18 cellular contexts compared by ENCODE assay signal in the genomic region with DNA sequence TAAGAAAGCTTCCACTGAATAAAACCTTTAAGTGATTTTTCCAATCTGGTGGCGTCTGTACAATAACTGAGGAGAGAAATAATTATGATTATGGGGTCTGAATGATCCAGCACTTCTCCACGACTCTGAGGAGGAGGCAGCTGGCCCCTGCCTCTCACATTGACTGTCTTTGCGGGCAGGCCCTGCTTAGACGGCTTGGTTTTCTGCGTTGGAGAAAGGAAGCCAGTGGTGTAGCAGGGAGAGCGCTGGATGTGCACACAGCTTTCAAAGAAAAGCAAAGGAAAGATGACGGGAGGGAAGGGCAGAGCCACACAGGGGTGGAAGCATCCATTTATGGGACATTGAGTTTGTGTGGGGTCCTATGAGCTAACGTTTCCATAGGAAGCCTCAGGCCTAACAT.
"Had no signal": no experiment of that assay in that cellular context is flagged by ENCODE, and none has a peak within 500 bp of the region (broad histone marks: within the 10 kb centered on the region; RNA-seq: fewer than 3 reads in every experiment).

No MANE protein-coding gene starts in this region.

- H3K4me1 ChIP-seq: colonic mucosa had no signal

- H3K4me3 Mint-ChIP-seq: activated CD4-positive, alpha-beta memory T cell treated with anti-CD3 and anti-CD28 coated beads, Interleukin-2, amount 10 ng/mL, durations not matched to agents 7 days and 5 days; activated CD4-positive, alpha-beta T cell treated with anti-CD3 and anti-CD28 coated beads for 36 hours; activated CD8-positive, alpha-beta memory T cell treated with anti-CD3 and anti-CD28 coated beads, Interleukin-2, amount 10 ng/mL, durations not matched to agents 7 days and 5 days; activated naive CD8-positive, alpha-beta T cell treated with anti-CD3 and anti-CD28 coated beads for 36 hours; activated T-helper 17 cell treated with anti-CD3 and anti-CD28 coated beads, Interleukin-2, amount 50 U/mL, for 72 hours; memory B cell; WTC11 had no signal

- H3K27me3 ChIP-seq: colonic mucosa, suprapubic skin, upper lobe of left lung had no signal

- H3K27ac ChIP-seq: colonic mucosa, SK-N-MC, suprapubic skin had no signal

- DNase-seq: activated CD4-positive, alpha-beta memory T cell treated with anti-CD3 and anti-CD28 coated beads, Interleukin-2, amount 10 ng/mL, durations not matched to agents 7 days and 5 days; activated CD4-positive, alpha-beta T cell treated with anti-CD3 and anti-CD28 coated beads for 36 hours; activated CD8-positive, alpha-beta memory T cell treated with anti-CD3 and anti-CD28 coated beads, Interleukin-2, amount 10 ng/mL, durations not matched to agents 7 days and 5 days; activated naive CD4-positive, alpha-beta T cell; activated naive CD8-positive, alpha-beta T cell treated with anti-CD3 and anti-CD28 coated beads for 36 hours; amniotic stem cell; central memory CD4-positive, alpha-beta T cell; colonic mucosa; stimulated activated CD4-positive, alpha-beta T cell treated with anti-CD3 and anti-CD28 coated beads, Interleukin-12 subunit alpha, Interleukin-12 subunit beta, amount 100 ng/mL, for 4 hours; stimulated activated CD4-positive, alpha-beta T cell treated with anti-CD3 and anti-CD28 coated beads, Interleukin-1b, Interleukin-23, amount 100 ng/mL, for 48 hours; stimulated activated CD8-positive, alpha-beta memory T cell treated with anti-CD3 and anti-CD28 coated beads, Interleukin-4, amount 100 ng/mL, for 48 hours; stimulated activated naive CD8-positive, alpha-beta T cell treated with anti-CD3 and anti-CD28 coated beads, Interleukin-15, Interleukin-2, amounts not matched to agents 100 U/mL and 50 U/mL, for 24 hours had no signal

- H3K4me3 ChIP-seq: colonic mucosa, SK-N-MC, suprapubic skin, upper lobe of left lung had no signal

- H3K36me3 ChIP-seq: colonic mucosa, suprapubic skin, upper lobe of left lung had no signal

- ATAC-seq: activated CD4-positive, alpha-beta T cell treated with anti-CD3 and anti-CD28 coated beads for 36 hours; activated CD8-positive, alpha-beta memory T cell treated with anti-CD3 and anti-CD28 coated beads, Interleukin-2, amount 10 ng/mL, durations not matched to agents 7 days and 5 days; activated T-helper 17 cell treated with anti-CD3 and anti-CD28 coated beads, Interleukin-2, amount 50 U/mL, for 72 hours; stimulated activated naive CD8-positive, alpha-beta T cell treated with anti-CD3 and anti-CD28 coated beads, Interleukin-15, Interleukin-2, amounts not matched to agents 100 U/mL and 50 U/mL, for 24 hours; WTC11 had no signal

- H3K9me3 ChIP-seq: colonic mucosa, suprapubic skin, upper lobe of left lung had no signal

- H3K9me3 Mint-ChIP-seq: activated CD4-positive, alpha-beta memory T cell treated with anti-CD3 and anti-CD28 coated beads, Interleukin-2, amount 10 ng/mL, durations not matched to agents 7 days and 5 days; activated naive CD8-positive, alpha-beta T cell treated with anti-CD3 and anti-CD28 coated beads for 36 hours; activated T-helper 17 cell treated with anti-CD3 and anti-CD28 coated beads, Interleukin-2, amount 50 U/mL, for 72 hours; memory B cell had no signal

- H3K36me3 Mint-ChIP-seq: activated CD8-positive, alpha-beta memory T cell treated with anti-CD3 and anti-CD28 coated beads, Interleukin-2, amount 10 ng/mL, durations not matched to agents 7 days and 5 days; activated naive CD8-positive, alpha-beta T cell treated with anti-CD3 and anti-CD28 coated beads for 36 hours; memory B cell; WTC11 had no signal
